ENCODE assay signal across 2 cellular contexts in genomic region chr11:94181943-94182342, GRCh38.
A peak's percentile ranks its signal among the peaks of the same experiment; 100 is the strongest.
TF ChIP-seq lines count a peak whose summit lies in the region.

No MANE protein-coding gene starts in this region.

TF ChIP-seq in HepG2, 621 proteins besides CTCF, POLR2A, EP300 and RAD21:
- TF ChIP-seq ZBTB10 (CRISPR knock-in tag; IDR thresholded peaks at IDR 0.05; ENCODE audit: borderline replicate concordance) (no peak), MIXL1 (CRISPR knock-in tag; IDR thresholded peaks at IDR 0.05) (peak; percentile 73; the same call in 1 of the 2 replicates), RARA (CRISPR knock-in tag; IDR thresholded peaks at IDR 0.05) (peak; percentile 68), FOXA1 (IDR thresholded peaks at IDR 0.05) (no peak), FOXA1 (CRISPR knock-in tag; IDR thresholded peaks at IDR 0.05) (peak; percentile 15; the same call in 1 of the 2 replicates), BCL6 (CRISPR knock-in tag; IDR thresholded peaks at IDR 0.05) (peak; percentile 95), FOXA3 (CRISPR knock-in tag; IDR thresholded peaks at IDR 0.05) (peak; percentile 51; the same call in 1 of the 2 replicates), ZZZ3 (CRISPR knock-in tag; IDR thresholded peaks at IDR 0.05; ENCODE audit: borderline replicate concordance) (no peak), ZNF501 (CRISPR knock-in tag; IDR thresholded peaks at IDR 0.05) (no peak), ZNF180 (CRISPR knock-in tag; IDR thresholded peaks at IDR 0.05; ENCODE audit: borderline replicate concordance, low read depth) (no peak), ARID5B (CRISPR knock-in tag; IDR thresholded peaks at IDR 0.05) (0 out of 2 replicates have a peak, but pooled peaks have one; percentile 23)
TF ChIP-seq in HepG2: peak in this region for 6.

TF ChIP-seq in endothelial cell of umbilical vein, 7 proteins besides CTCF, POLR2A, EP300 and RAD21:
- TF ChIP-seq JUN (IDR thresholded peaks at IDR 0.05; ENCODE audit: borderline replicate concordance, insufficient read depth, insufficient read length, low read depth) (no peak), MYC (IDR thresholded peaks at IDR 0.05; ENCODE audit: low read depth, low read length) (no peak), MAX (IDR thresholded peaks at IDR 0.05; ENCODE audit: insufficient read depth, insufficient read length) (no peak), FOS (IDR thresholded peaks at IDR 0.05; ENCODE audit: borderline replicate concordance, insufficient read depth, low read length) (no peak), POLR2AphosphoS5 (IDR thresholded peaks at IDR 0.05; ENCODE audit: insufficient read depth, low read depth, low read length) (no peak), EZH2 (IDR thresholded peaks at IDR 0.05; ENCODE audit: borderline replicate concordance, low read depth, low read length, severe bottlenecking) (no peak), GATA2 (IDR thresholded peaks at IDR 0.05; ENCODE audit: insufficient read depth, insufficient read length, low read depth, low read length) (no peak)
